In the genomic region with DNA sequence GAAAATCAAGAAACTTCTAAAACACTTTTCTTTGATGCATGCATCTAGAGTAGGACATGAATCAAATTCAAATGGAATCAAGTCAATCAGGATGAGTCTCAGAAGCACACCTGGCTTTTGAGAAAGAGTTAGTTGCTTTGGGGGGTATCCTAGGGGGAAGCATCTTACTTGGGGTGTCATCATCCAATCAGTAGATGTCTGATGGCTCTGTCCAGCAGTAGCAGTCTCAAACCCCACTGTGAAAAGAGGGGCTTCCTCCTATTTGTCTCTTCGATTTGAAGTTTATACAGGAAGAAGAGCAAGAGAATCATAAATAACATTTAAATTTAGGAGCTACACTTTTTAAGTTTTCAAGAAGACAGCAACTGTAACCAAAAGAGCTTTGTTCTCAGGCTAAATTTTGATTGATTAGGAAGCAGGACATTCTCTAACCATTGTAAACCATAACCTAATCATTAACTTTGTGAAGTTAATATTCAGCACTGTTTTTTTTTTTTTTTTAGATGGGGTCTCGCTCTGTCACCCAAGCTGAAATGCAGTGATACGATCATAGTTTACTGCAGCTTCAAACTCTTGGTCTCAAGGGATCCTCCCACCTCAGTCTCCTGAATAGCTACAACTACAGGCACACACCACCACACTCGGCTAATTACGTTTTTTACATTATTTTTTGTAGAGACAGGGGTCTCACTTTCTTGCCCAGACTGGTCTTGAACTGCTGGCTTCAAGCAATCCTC, we compare ENCODE assay signal across 11 cellular contexts.
DNase-seq lines count a peak whose midpoint lies in the region; ATAC-seq and TF ChIP-seq lines count a peak whose summit lies in the region.
"Had no signal": no experiment of that assay in that cellular context is flagged by ENCODE, and none has a peak within 500 bp of the region (broad histone marks: within the 10 kb centered on the region; RNA-seq: fewer than 3 reads in every experiment).

No MANE protein-coding gene starts in this region.

- no peak overlapping the region for H3K9ac ChIP-seq in BLaER1 treated with 17β-estradiol and CSF1 and Interleukin-3, amounts not matched to agents 10 nM and 100 nM

- no peaks in the 10 kb centered on the region for H4K20me1 ChIP-seq in BLaER1 treated with 17β-estradiol and CSF1 and Interleukin-3, amounts not matched to agents 10 nM and 100 nM

- H3K4me2 ChIP-seq in BLaER1 treated with 17β-estradiol and CSF1 and Interleukin-3, amounts not matched to agents 10 nM and 100 nM = peak overlapping the region in 8 of 11 experiments; percentile 28 to 66 (median 50); a peak in 16 of 22 replicates

- no peak for TF ChIP-seq POLR2A in tibial nerve (IDR thresholded peaks at IDR 0.05)

- no peaks in the 10 kb centered on the region for H3K9me3 ChIP-seq in BLaER1 treated with 17β-estradiol and CSF1 and Interleukin-3, amounts not matched to agents 10 nM and 100 nM (replicated peaks in 1 of 11)
- H3K9me3 ChIP-seq in tibial nerve = no peaks in the 10 kb centered on the region

- no peaks in the 10 kb centered on the region for H3K36me3 ChIP-seq in BLaER1 treated with 17β-estradiol and CSF1 and Interleukin-3, amounts not matched to agents 10 nM and 100 nM
- H3K36me3 ChIP-seq in tibial nerve (no peaks in the 10 kb centered on the region), H7 (replicated peaks; ENCODE audit: control insufficient read depth, insufficient read depth, low read length) (no peaks in the 10 kb centered on the region)

- no peak for TF ChIP-seq CTCF in tibial nerve (IDR thresholded peaks at IDR 0.05)
- TF ChIP-seq CTCF in GM13976 (IDR thresholded peaks at IDR 0.05; ENCODE audit: borderline replicate concordance, control extremely low read depth, extremely low read depth, insufficient read depth, missing control alignments) = no peak

- H3K4me3 ChIP-seq in BLaER1 treated with 17β-estradiol and CSF1 and Interleukin-3, amounts not matched to agents 10 nM and 100 nM = no peak overlapping the region
- no peak overlapping the region for H3K4me3 ChIP-seq in tibial nerve
- H3K4me3 ChIP-seq in H7 (ENCODE audit: insufficient read depth, low read depth, low read length) = no peak overlapping the region

- peak; percentile 40 for DNase-seq in glomerular visceral epithelial cell (ENCODE audit: extremely low spot score)
- DNase-seq in globus pallidus (ENCODE audit: low spot score) = no peak
- no peak for DNase-seq in tibial nerve (ENCODE audit: low spot score in 2 of 2)
- DNase-seq in H7 = no peak
- no peak for DNase-seq in GM13976 (ENCODE audit: low spot score)
- DNase-seq: activated CD4-positive, CD25-positive, alpha-beta regulatory T cell; activated T-cell treated with anti-CD3 and anti-CD28 coated beads, Interleukin-2, amount 50 U/mL, for 48 hours; stimulated activated CD4-positive, alpha-beta T cell treated with anti-CD3 and anti-CD28 coated beads, Interleukin-1b, Interleukin-23, amount 100 ng/mL, for 48 hours had no signal

- in situ Hi-C loops in GM13976 (cut with MboI; ENCODE audit: low sequenced_read_pairs, unreplicated experiment) = no loop called here

- WGBS in tibial nerve, 2 donors = 97 to 98% methylated on average over 5 of the region's 5 CpGs

- H3K27ac ChIP-seq in BLaER1 treated with 17β-estradiol and CSF1 and Interleukin-3, amounts not matched to agents 10 nM and 100 nM = no peak overlapping the region
- no peak overlapping the region for H3K27ac ChIP-seq in tibial nerve

- no peaks in the 10 kb centered on the region for H3K27me3 ChIP-seq in BLaER1 treated with 17β-estradiol and CSF1 and Interleukin-3, amounts not matched to agents 10 nM and 100 nM
- H3K27me3 ChIP-seq in tibial nerve = no peaks in the 10 kb centered on the region
- no peaks in the 10 kb centered on the region for H3K27me3 ChIP-seq in H7 (ENCODE audit: control insufficient read depth, insufficient read depth, low read length)

- H3K4me1 ChIP-seq in BLaER1 treated with 17β-estradiol and CSF1 and Interleukin-3, amounts not matched to agents 10 nM and 100 nM = peaks cover 0 to 59% (median 35%) of the 10 kb centered on the region in 10 experiments; a peak in 14 of 20 replicates
- peaks cover 0 to 16% (median 0%) of the 10 kb centered on the region in 4 donors for H3K4me1 ChIP-seq in tibial nerve

- no peak for TF ChIP-seq EP300 in tibial nerve (IDR thresholded peaks at IDR 0.05)

- peak; percentile 82 for ATAC-seq in GM19468 (IDR thresholded peaks at IDR 0.05; ENCODE audit: extremely low read depth, unreplicated experiment)
- ATAC-seq in HG03159 (IDR thresholded peaks at IDR 0.05; ENCODE audit: unreplicated experiment) = peak; percentile 81
